ENCODE assay signal across 9 cellular contexts in genomic region chr7:150322114-150322832, GRCh38. TPM values are rescaled to one million over a fixed set of nuclear protein-coding genes. Genes with fewer than 3 reads are reported as not detected.
DNase-seq lines count a peak whose midpoint lies in the region; ATAC-seq, FAIRE-seq and TF ChIP-seq lines count a peak whose summit lies in the region.
"Had no signal": no experiment of that assay in that cellular context is flagged by ENCODE, and none has a peak within 500 bp of the region (broad histone marks: within the 10 kb centered on the region; RNA-seq: fewer than 3 reads in every experiment).

No MANE protein-coding gene starts in this region.

- no peaks in the 10 kb centered on the region for H3K9me3 Mint-ChIP-seq in stimulated activated naive B cell treated with anti-CD40 and anti-IgM and Interleukin-4, amounts not matched to agents 10 μg/mL and 1 μg/mL and 100 μg/mL, for 72 hours

- H2AFZ ChIP-seq in HepG2 (ENCODE audit: low read length), result no peak overlapping the region

- TSS peak; percentile 81 for BruUV-seq in HepG2 (replicated peaks; lab: Mats Ljungman, UMichigan)

- peak overlapping the region; percentile 84 for H3K27ac ChIP-seq in HepG2 (ENCODE audit: extremely low read length, insufficient read depth, low read length)

- no peak for TF ChIP-seq CTCF in HepG2 (CRISPR knock-in tag; IDR thresholded peaks at IDR 0.05)
- no peak for TF ChIP-seq CTCF in GM13976 (IDR thresholded peaks at IDR 0.05; ENCODE audit: borderline replicate concordance, control extremely low read depth, extremely low read depth, insufficient read depth, missing control alignments)

- H3K27ac Mint-ChIP-seq in stimulated activated naive B cell treated with anti-CD40 and anti-IgM and Interleukin-4, amounts not matched to agents 10 μg/mL and 1 μg/mL and 100 μg/mL, for 72 hours, result peak overlapping the region; percentile 98

- H3K9ac ChIP-seq in HepG2 (ENCODE audit: insufficient read depth, low read depth, low read length), result peak overlapping the region; percentile 92

- H3K4me1 Mint-ChIP-seq in stimulated activated naive B cell treated with anti-CD40 and anti-IgM and Interleukin-4, amounts not matched to agents 10 μg/mL and 1 μg/mL and 100 μg/mL, for 72 hours, result peaks cover 43 to 81% of the 10 kb centered on the region in 2 donors

- FAIRE-seq in HepG2 (lab: Jason Lieb, UNC), result no peak
- FAIRE-seq: A204.1 had no signal

- WGBS in HepG2 (ENCODE audit: low lambda C conversion rate), result 35% methylated on average over 4 of the region's 4 CpGs

- no peak for ATAC-seq in HepG2
- ATAC-seq in stimulated activated naive B cell treated with anti-CD40 and anti-IgM and Interleukin-4, amounts not matched to agents 10 μg/mL and 1 μg/mL and 100 μg/mL, for 72 hours (replicated peaks), result peak; percentile 38 to 49

- POLR2A ChIA-PET in HepG2 (lab: Yijun Ruan, JAX), result interaction anchor here (1.1 to 5.4 kb wide), 5 partner anchors 9 to 82 kb away, joined by 3 to 41 read pairs (median 13); partner anchors contain the start of gene REPIN1

- peaks cover 27 to 31% of the 10 kb centered on the region in 2 donors for H3K36me3 Mint-ChIP-seq in stimulated activated naive B cell treated with anti-CD40 and anti-IgM and Interleukin-4, amounts not matched to agents 10 μg/mL and 1 μg/mL and 100 μg/mL, for 72 hours

- peak; percentile 80 for DNase-seq in DMS 273 (lab: John Stamatoyannopoulos, UW; ENCODE audit: unreplicated experiment)
- no peak for DNase-seq in DMS 273 treated with DMSO at 0.1 percent for 48 hours (lab: John Stamatoyannopoulos, UW)
- DNase-seq in NCI-H69 (lab: John Stamatoyannopoulos, UW), result peak; percentile 56
- DNase-seq in activated effector memory CD4-positive, alpha-beta T cell treated with anti-CD3 and anti-CD28 coated beads, Interleukin-2, amount 50 U/mL, for 16 hours, result peak; percentile 75
- peak; percentile 29 for DNase-seq in HepG2 (ENCODE audit: low spot score)
- no peak for DNase-seq in stimulated activated naive B cell treated with anti-CD40 and anti-IgM and Interleukin-4, amounts not matched to agents 10 μg/mL and 1 μg/mL and 100 μg/mL, for 72 hours
- no peak for DNase-seq in GM13976 (ENCODE audit: low spot score)
- DNase-seq in A172 (ENCODE audit: low spot score), result no peak

- no peaks in the 10 kb centered on the region for H3K27me3 Mint-ChIP-seq in stimulated activated naive B cell treated with anti-CD40 and anti-IgM and Interleukin-4, amounts not matched to agents 10 μg/mL and 1 μg/mL and 100 μg/mL, for 72 hours

- in situ Hi-C loops in HepG2 (cut with HindIII; ENCODE audit: extremely low pct_ligation_motif_present, low pct_unique_long_range_greater_than_20kb), result no loop called here
- in situ Hi-C loops in GM13976 (cut with MboI; ENCODE audit: low sequenced_read_pairs, unreplicated experiment), result no loop called here

- no peaks in the 10 kb centered on the region; a peak in 1 of 5 replicates for H3K27me3 ChIP-seq in HepG2 (ENCODE audit: control insufficient read depth in 1 of 2, insufficient read depth in 2 of 2, low read length in 2 of 2)

- peak overlapping the region; percentile 96 for H3K4me2 ChIP-seq in HepG2 (ENCODE audit: low read depth, low read length)

- peaks cover 54% of the 10 kb centered on the region for H3K4me1 ChIP-seq in HepG2 (ENCODE audit: insufficient read depth, low read length)

- intact Hi-C loops in HepG2 (cut with micrococcal nuclease; ENCODE audit: unreplicated experiment), result loop anchor here (5.0 kb wide), 1 partner anchor 35 kb away; no protein-coding TSS in a partner anchor

- CTCF ChIA-PET in HepG2 (lab: Yijun Ruan, JAX; ENCODE audit: low intra/inter-chr PET ratio, low total read pairs), result no interaction called here

- peak overlapping the region; percentile 74 to 81 (median 77) for H3K4me3 ChIP-seq in HepG2 (replicated peaks in 1 of 3; ENCODE audit: insufficient read depth in 1 of 3, low read depth in 2 of 3, low read length in 3 of 3)

- no peak; a peak in 1 of 4 replicates for TF ChIP-seq POLR2A in HepG2 (IDR thresholded peaks at IDR 0.05; ENCODE audit: insufficient read depth in 1 of 2, low read depth in 2 of 2, low read length in 2 of 2)

- TF ChIP-seq EP300 in HepG2 (IDR thresholded peaks at IDR 0.05; ENCODE audit: low read depth in 2 of 2, low read length in 2 of 2) (no peak), HepG2 (CRISPR knock-in tag; IDR thresholded peaks at IDR 0.05; ENCODE audit: borderline replicate concordance) (no peak)

- H3K79me2 ChIP-seq in HepG2 (ENCODE audit: insufficient read depth, low read length), result peaks cover 54% of the 10 kb centered on the region

- peak overlapping the region; percentile 96 to 97 for H3K4me3 Mint-ChIP-seq in stimulated activated naive B cell treated with anti-CD40 and anti-IgM and Interleukin-4, amounts not matched to agents 10 μg/mL and 1 μg/mL and 100 μg/mL, for 72 hours

- no peaks in the 10 kb centered on the region for H3K9me3 ChIP-seq in HepG2 (ENCODE audit: low read length)

- H4K20me1 ChIP-seq in HepG2 (ENCODE audit: insufficient read depth, low read length), result no peaks in the 10 kb centered on the region

- peaks cover 8 to 22% of the 10 kb centered on the region in 2 experiments for H3K36me3 ChIP-seq in HepG2 (replicated peaks in 1 of 2; ENCODE audit: control insufficient read depth in 1 of 2, insufficient read depth in 2 of 2, low read length in 2 of 2)

- TF ChIP-seq RAD21 in HepG2 (CRISPR knock-in tag; IDR thresholded peaks at IDR 0.05), result no peak

RNA-seq across cellular contexts. Expression of gene LRRC61, which starts 0.9 kb away (rescaled TPM):
- total RNA-seq in HepG2 (2016; rRNA removed; fragmentation: Illumina TruSeq; extraction: Trizol), result 34.8 and 38.4 TPM in 2 replicates
- total RNA-seq in HepG2 (2016; cell fraction: cytosol; rRNA removed; fragmentation: Illumina TruSeq; extraction: Trizol; ENCODE audit: low read depth), result 10.3 and 10.8 TPM in 2 replicates
- 30.5 and 35.2 TPM in 2 replicates for total RNA-seq in HepG2 (2016; cell fraction: insoluble cytoplasmic fraction; rRNA removed; fragmentation: Illumina TruSeq; extraction: Trizol)
- total RNA-seq in HepG2 (2016; cell fraction: membrane; rRNA removed; fragmentation: Illumina TruSeq; extraction: Trizol), result 34.2 and 36.9 TPM in 2 replicates
- total RNA-seq in HepG2 (2016; cell fraction: nucleus; rRNA removed; fragmentation: Illumina TruSeq; extraction: Trizol), result 25.0 and 31.2 TPM in 2 replicates
- 33.0 and 42.2 TPM in 2 replicates for polyA plus RNA-seq in HepG2 (2011; rRNA removed)
- polyA plus RNA-seq in HepG2 (2011; cell fraction: cytosol; rRNA removed), result 34.7 and 58.3 TPM in 2 replicates
- 25.0 and 33.0 TPM in 2 replicates for polyA plus RNA-seq in HepG2 (2011; cell fraction: nucleus; rRNA removed)
- polyA plus RNA-seq in HepG2 (2012), result 22.2 and 36.3 TPM in 2 replicates
- polyA plus RNA-seq in HepG2 (2016; cell fraction: cytosol; fragmentation: Illumina TruSeq; extraction: Trizol; ENCODE audit: low read depth), result 19.9 and 25.0 TPM in 2 replicates
- 36.4 and 46.3 TPM in 2 replicates for polyA plus RNA-seq in HepG2 (2016; cell fraction: insoluble cytoplasmic fraction; fragmentation: Illumina TruSeq; extraction: Trizol; ENCODE audit: low read depth)
- polyA plus RNA-seq in HepG2 (2016; cell fraction: membrane; fragmentation: Illumina TruSeq; extraction: Trizol; ENCODE audit: low read depth), result 41.1 and 42.5 TPM in 2 replicates
- polyA plus RNA-seq in HepG2 (2016; cell fraction: nucleus; fragmentation: Illumina TruSeq; extraction: Trizol; ENCODE audit: insufficient read depth, low read depth), result 34.8 and 36.2 TPM in 2 replicates
- polyA minus RNA-seq in HepG2 (2011; rRNA and poly(A)+ RNA removed; ENCODE audit: low replicate concordance), result 45.8 and 71.1 TPM in 2 replicates
- 33.7 and 34.5 TPM in 2 replicates for polyA minus RNA-seq in HepG2 (2011; cell fraction: cytosol; rRNA and poly(A)+ RNA removed)
- 13.3 and 15.4 TPM in 2 replicates for polyA minus RNA-seq in HepG2 (2011; cell fraction: nucleus; rRNA and poly(A)+ RNA removed)
- total RNA-seq in A172 (2014; rRNA removed; shearing (Covaris generic)), result 0.67 TPM in 1 of 2 replicates, not detected in the other

RNA-seq across cellular contexts. Expression of gene ACTR3C, which starts 1.1 kb away (rescaled TPM):
- 4.1 and 7.5 TPM in 2 replicates for total RNA-seq in HepG2 (2016; rRNA removed; fragmentation: Illumina TruSeq; extraction: Trizol)
- 7.2 and 7.8 TPM in 2 replicates for total RNA-seq in HepG2 (2016; cell fraction: cytosol; rRNA removed; fragmentation: Illumina TruSeq; extraction: Trizol; ENCODE audit: low read depth)
- total RNA-seq in HepG2 (2016; cell fraction: insoluble cytoplasmic fraction; rRNA removed; fragmentation: Illumina TruSeq; extraction: Trizol), result 3.7 and 6.7 TPM in 2 replicates
- 4.8 and 5.6 TPM in 2 replicates for total RNA-seq in HepG2 (2016; cell fraction: membrane; rRNA removed; fragmentation: Illumina TruSeq; extraction: Trizol)
- 17.1 and 19.7 TPM in 2 replicates for total RNA-seq in HepG2 (2016; cell fraction: nucleus; rRNA removed; fragmentation: Illumina TruSeq; extraction: Trizol)
- 3.2 and 3.8 TPM in 2 replicates for polyA plus RNA-seq in HepG2 (2011; rRNA removed)
- 2.5 and 2.7 TPM in 2 replicates for polyA plus RNA-seq in HepG2 (2011; cell fraction: cytosol; rRNA removed)
- 4.0 and 4.3 TPM in 2 replicates for polyA plus RNA-seq in HepG2 (2011; cell fraction: nucleus; rRNA removed)
- 1.2 and 1.4 TPM in 2 replicates for polyA plus RNA-seq in HepG2 (2012)
- 0.95 and 2.7 TPM in 2 replicates for polyA plus RNA-seq in HepG2 (2016; cell fraction: cytosol; fragmentation: Illumina TruSeq; extraction: Trizol; ENCODE audit: low read depth)
- 1.9 and 3.9 TPM in 2 replicates for polyA plus RNA-seq in HepG2 (2016; cell fraction: insoluble cytoplasmic fraction; fragmentation: Illumina TruSeq; extraction: Trizol; ENCODE audit: low read depth)
- 1.4 and 1.6 TPM in 2 replicates for polyA plus RNA-seq in HepG2 (2016; cell fraction: membrane; fragmentation: Illumina TruSeq; extraction: Trizol; ENCODE audit: low read depth)
- polyA plus RNA-seq in HepG2 (2016; cell fraction: nucleus; fragmentation: Illumina TruSeq; extraction: Trizol; ENCODE audit: insufficient read depth, low read depth), result 4.9 and 8.0 TPM in 2 replicates
- polyA minus RNA-seq in HepG2 (2011; rRNA and poly(A)+ RNA removed; ENCODE audit: low replicate concordance), result 10.0 and 39.9 TPM in 2 replicates
- 2.6 and 3.3 TPM in 2 replicates for polyA minus RNA-seq in HepG2 (2011; cell fraction: cytosol; rRNA and poly(A)+ RNA removed)
- polyA minus RNA-seq in HepG2 (2011; cell fraction: nucleus; rRNA and poly(A)+ RNA removed), result 44.3 and 59.4 TPM in 2 replicates
- 0.88 and 2.8 TPM in 2 replicates for total RNA-seq in A172 (2014; rRNA removed; shearing (Covaris generic))

RNA-seq across cellular contexts. Expression of gene RARRES2, which starts 19.2 kb away (rescaled TPM):
- total RNA-seq in HepG2 (2016; rRNA removed; fragmentation: Illumina TruSeq; extraction: Trizol), result 94.6 and 172 TPM in 2 replicates
- 63.6 and 75.7 TPM in 2 replicates for total RNA-seq in HepG2 (2016; cell fraction: cytosol; rRNA removed; fragmentation: Illumina TruSeq; extraction: Trizol; ENCODE audit: low read depth)
- 93.3 and 178 TPM in 2 replicates for total RNA-seq in HepG2 (2016; cell fraction: insoluble cytoplasmic fraction; rRNA removed; fragmentation: Illumina TruSeq; extraction: Trizol)
- total RNA-seq in HepG2 (2016; cell fraction: membrane; rRNA removed; fragmentation: Illumina TruSeq; extraction: Trizol), result 68.9 and 86.6 TPM in 2 replicates
- total RNA-seq in HepG2 (2016; cell fraction: nucleus; rRNA removed; fragmentation: Illumina TruSeq; extraction: Trizol), result 126 and 156 TPM in 2 replicates
- polyA plus RNA-seq in HepG2 (2011; rRNA removed), result 134 and 157 TPM in 2 replicates
- 197 and 233 TPM in 2 replicates for polyA plus RNA-seq in HepG2 (2011; cell fraction: cytosol; rRNA removed)
- polyA plus RNA-seq in HepG2 (2011; cell fraction: nucleus; rRNA removed), result 164 and 202 TPM in 2 replicates
- polyA plus RNA-seq in HepG2 (2012), result 37.9 and 77.4 TPM in 2 replicates
- polyA plus RNA-seq in HepG2 (2016; cell fraction: cytosol; fragmentation: Illumina TruSeq; extraction: Trizol; ENCODE audit: low read depth), result 96.7 and 115 TPM in 2 replicates
- polyA plus RNA-seq in HepG2 (2016; cell fraction: insoluble cytoplasmic fraction; fragmentation: Illumina TruSeq; extraction: Trizol; ENCODE audit: low read depth), result 134 and 138 TPM in 2 replicates
- polyA plus RNA-seq in HepG2 (2016; cell fraction: membrane; fragmentation: Illumina TruSeq; extraction: Trizol; ENCODE audit: low read depth), result 82.1 and 99.5 TPM in 2 replicates
- polyA plus RNA-seq in HepG2 (2016; cell fraction: nucleus; fragmentation: Illumina TruSeq; extraction: Trizol; ENCODE audit: insufficient read depth, low read depth), result 420 and 455 TPM in 2 replicates
- 22.1 TPM in 1 of 2 replicates, not detected in the other for polyA minus RNA-seq in HepG2 (2011; rRNA and poly(A)+ RNA removed; ENCODE audit: low replicate concordance)
- 17.4 and 20.0 TPM in 2 replicates for polyA minus RNA-seq in HepG2 (2011; cell fraction: cytosol; rRNA and poly(A)+ RNA removed)
- 6.1 and 7.3 TPM in 2 replicates for polyA minus RNA-seq in HepG2 (2011; cell fraction: nucleus; rRNA and poly(A)+ RNA removed)
- total RNA-seq in A172 (2014; rRNA removed; shearing (Covaris generic)), result 48.7 and 50.4 TPM in 2 replicates

RNA-seq across cellular contexts. Expression of gene REPIN1, which starts 46.3 kb away (rescaled TPM):
- total RNA-seq in HepG2 (2016; rRNA removed; fragmentation: Illumina TruSeq; extraction: Trizol), result 86.4 and 108 TPM in 2 replicates
- 34.3 and 36.1 TPM in 2 replicates for total RNA-seq in HepG2 (2016; cell fraction: cytosol; rRNA removed; fragmentation: Illumina TruSeq; extraction: Trizol; ENCODE audit: low read depth)
- 77.5 and 106 TPM in 2 replicates for total RNA-seq in HepG2 (2016; cell fraction: insoluble cytoplasmic fraction; rRNA removed; fragmentation: Illumina TruSeq; extraction: Trizol)
- total RNA-seq in HepG2 (2016; cell fraction: membrane; rRNA removed; fragmentation: Illumina TruSeq; extraction: Trizol), result 112 and 119 TPM in 2 replicates
- 81.1 and 91.5 TPM in 2 replicates for total RNA-seq in HepG2 (2016; cell fraction: nucleus; rRNA removed; fragmentation: Illumina TruSeq; extraction: Trizol)
- polyA plus RNA-seq in HepG2 (2011; rRNA removed), result 69.9 and 87.9 TPM in 2 replicates
- polyA plus RNA-seq in HepG2 (2011; cell fraction: cytosol; rRNA removed), result 58.9 and 82.1 TPM in 2 replicates
- polyA plus RNA-seq in HepG2 (2011; cell fraction: nucleus; rRNA removed), result 189 and 195 TPM in 2 replicates
- 52.5 and 64.7 TPM in 2 replicates for polyA plus RNA-seq in HepG2 (2012)
- polyA plus RNA-seq in HepG2 (2016; cell fraction: cytosol; fragmentation: Illumina TruSeq; extraction: Trizol; ENCODE audit: low read depth), result 22.0 and 24.7 TPM in 2 replicates
- 82.2 and 105 TPM in 2 replicates for polyA plus RNA-seq in HepG2 (2016; cell fraction: insoluble cytoplasmic fraction; fragmentation: Illumina TruSeq; extraction: Trizol; ENCODE audit: low read depth)
- 77.8 and 77.9 TPM in 2 replicates for polyA plus RNA-seq in HepG2 (2016; cell fraction: membrane; fragmentation: Illumina TruSeq; extraction: Trizol; ENCODE audit: low read depth)
- 138 and 155 TPM in 2 replicates for polyA plus RNA-seq in HepG2 (2016; cell fraction: nucleus; fragmentation: Illumina TruSeq; extraction: Trizol; ENCODE audit: insufficient read depth, low read depth)
- 81.7 and 98.0 TPM in 2 replicates for polyA minus RNA-seq in HepG2 (2011; rRNA and poly(A)+ RNA removed; ENCODE audit: low replicate concordance)
- polyA minus RNA-seq in HepG2 (2011; cell fraction: cytosol; rRNA and poly(A)+ RNA removed), result 35.3 and 35.6 TPM in 2 replicates
- 50.5 and 54.6 TPM in 2 replicates for polyA minus RNA-seq in HepG2 (2011; cell fraction: nucleus; rRNA and poly(A)+ RNA removed)
- 237 and 258 TPM in 2 replicates for total RNA-seq in A172 (2014; rRNA removed; shearing (Covaris generic))

RNA-seq across cellular contexts. Expression of gene ZNF775, which starts 56.9 kb away (rescaled TPM):
- 3.1 and 4.5 TPM in 2 replicates for total RNA-seq in HepG2 (2016; rRNA removed; fragmentation: Illumina TruSeq; extraction: Trizol)
- total RNA-seq in HepG2 (2016; cell fraction: cytosol; rRNA removed; fragmentation: Illumina TruSeq; extraction: Trizol; ENCODE audit: low read depth), result 0.71 TPM in 2 replicates
- total RNA-seq in HepG2 (2016; cell fraction: insoluble cytoplasmic fraction; rRNA removed; fragmentation: Illumina TruSeq; extraction: Trizol), result 3.6 and 3.8 TPM in 2 replicates
- total RNA-seq in HepG2 (2016; cell fraction: membrane; rRNA removed; fragmentation: Illumina TruSeq; extraction: Trizol), result 1.9 and 2.5 TPM in 2 replicates
- 1.8 and 3.2 TPM in 2 replicates for total RNA-seq in HepG2 (2016; cell fraction: nucleus; rRNA removed; fragmentation: Illumina TruSeq; extraction: Trizol)
- 3.2 and 3.8 TPM in 2 replicates for polyA plus RNA-seq in HepG2 (2011; rRNA removed)
- polyA plus RNA-seq in HepG2 (2011; cell fraction: cytosol; rRNA removed), result 2.6 and 4.5 TPM in 2 replicates
- 5.8 and 5.9 TPM in 2 replicates for polyA plus RNA-seq in HepG2 (2011; cell fraction: nucleus; rRNA removed)
- polyA plus RNA-seq in HepG2 (2012), result 2.1 and 3.1 TPM in 2 replicates
- polyA plus RNA-seq in HepG2 (2016; cell fraction: cytosol; fragmentation: Illumina TruSeq; extraction: Trizol; ENCODE audit: low read depth), result 0.67 and 0.68 TPM in 2 replicates
- 3.7 and 4.2 TPM in 2 replicates for polyA plus RNA-seq in HepG2 (2016; cell fraction: insoluble cytoplasmic fraction; fragmentation: Illumina TruSeq; extraction: Trizol; ENCODE audit: low read depth)
- polyA plus RNA-seq in HepG2 (2016; cell fraction: membrane; fragmentation: Illumina TruSeq; extraction: Trizol; ENCODE audit: low read depth), result 1.2 and 1.8 TPM in 2 replicates
- polyA plus RNA-seq in HepG2 (2016; cell fraction: nucleus; fragmentation: Illumina TruSeq; extraction: Trizol; ENCODE audit: insufficient read depth, low read depth), result 5.2 and 9.1 TPM in 2 replicates
- polyA minus RNA-seq in HepG2 (2011; rRNA and poly(A)+ RNA removed; ENCODE audit: low replicate concordance), result 0.37 and 3.7 TPM in 2 replicates
- 2.5 and 3.9 TPM in 2 replicates for polyA minus RNA-seq in HepG2 (2011; cell fraction: cytosol; rRNA and poly(A)+ RNA removed)
- 1.8 and 2.4 TPM in 2 replicates for polyA minus RNA-seq in HepG2 (2011; cell fraction: nucleus; rRNA and poly(A)+ RNA removed)
- 5.7 and 11.1 TPM in 2 replicates for total RNA-seq in A172 (2014; rRNA removed; shearing (Covaris generic))

Comparison
In these comparisons a context has a peak if more than half of its experiments do, and no peak if none do; other contexts are left out.
1. DNase-seq: peak in DMS 273 (single experiment), NCI-H69 (single experiment), activated effector memory CD4-positive, alpha-beta T cell treated with anti-CD3 and anti-CD28 coated beads, Interleukin-2, amount 50 U/mL, for 16 hours (single experiment) and HepG2 (single experiment); none in DMS 273 treated with DMSO at 0.1 percent for 48 hours (single experiment), stimulated activated naive B cell treated with anti-CD40 and anti-IgM and Interleukin-4, amounts not matched to agents 10 μg/mL and 1 μg/mL and 100 μg/mL, for 72 hours (single experiment), GM13976 (single experiment) and A172 (single experiment).